ENCODE assay signal across 27 cellular contexts in genomic region chr7:13963925-13964324, GRCh38.
"Had no signal": no experiment of that assay in that cellular context is flagged by ENCODE, and none has a peak within 500 bp of the region (broad histone marks: within the 10 kb centered on the region; RNA-seq: fewer than 3 reads in every experiment).

No MANE protein-coding gene starts in this region.

- H3K27me3 Mint-ChIP-seq: dendritic cell treated with granulocyte-macrophage colony-stimulating factor and Interleukin-4, amounts not matched to agents 40 ng/mL and 50 ng/mL, for 4 days; naive thymus-derived CD4-positive, alpha-beta T cell; progenitor cell of endocrine pancreas; stimulated activated naive B cell treated with anti-CD40 and anti-IgM and Interleukin-4, amounts not matched to agents 10 μg/mL and 1 μg/mL and 100 μg/mL, for 72 hours; stimulated activated naive CD8-positive, alpha-beta T cell treated with anti-CD3 and anti-CD28 coated beads, Interleukin-15, Interleukin-2, amounts not matched to agents 100 ng/mL and 50 ng/mL, for 24 hours had no signal

- H3K27me3 ChIP-seq: gastrocnemius medialis, left lung, neural progenitor cell, right lobe of liver, tibial nerve, upper lobe of right lung, vagina had no signal

- H3K4me3 Mint-ChIP-seq: dendritic cell treated with granulocyte-macrophage colony-stimulating factor and Interleukin-4, amounts not matched to agents 40 ng/mL and 50 ng/mL, for 4 days; endodermal cell; mesothelial cell of epicardium; naive thymus-derived CD4-positive, alpha-beta T cell; nephron; neural progenitor cell; stimulated activated naive B cell treated with anti-CD40 and anti-IgM and Interleukin-4, amounts not matched to agents 10 μg/mL and 1 μg/mL and 100 μg/mL, for 72 hours; stimulated activated naive CD8-positive, alpha-beta T cell treated with anti-CD3 and anti-CD28 coated beads, Interleukin-15, Interleukin-2, amounts not matched to agents 100 ng/mL and 50 ng/mL, for 24 hours had no signal

- H3K4me1 ChIP-seq: gastrocnemius medialis, left lung, neural progenitor cell, parathyroid adenoma, right lobe of liver, tibial nerve, upper lobe of right lung, vagina had no signal

- H3K9me3 Mint-ChIP-seq: dendritic cell treated with granulocyte-macrophage colony-stimulating factor and Interleukin-4, amounts not matched to agents 40 ng/mL and 50 ng/mL, for 4 days; endodermal cell; mesothelial cell of epicardium; naive thymus-derived CD4-positive, alpha-beta T cell; nephron; neural progenitor cell; stimulated activated naive CD8-positive, alpha-beta T cell treated with anti-CD3 and anti-CD28 coated beads, Interleukin-15, Interleukin-2, amounts not matched to agents 100 ng/mL and 50 ng/mL, for 24 hours had no signal

- H3K27ac Mint-ChIP-seq: dendritic cell treated with granulocyte-macrophage colony-stimulating factor and Interleukin-4, amounts not matched to agents 40 ng/mL and 50 ng/mL, for 4 days; endodermal cell; mesothelial cell of epicardium; naive thymus-derived CD4-positive, alpha-beta T cell; nephron; neural progenitor cell; progenitor cell of endocrine pancreas; stimulated activated naive B cell treated with anti-CD40 and anti-IgM and Interleukin-4, amounts not matched to agents 10 μg/mL and 1 μg/mL and 100 μg/mL, for 72 hours; stimulated activated naive CD8-positive, alpha-beta T cell treated with anti-CD3 and anti-CD28 coated beads, Interleukin-15, Interleukin-2, amounts not matched to agents 100 ng/mL and 50 ng/mL, for 24 hours had no signal

- H3K36me3 ChIP-seq: gastrocnemius medialis, left lung, neural progenitor cell, right lobe of liver, thoracic aorta, tibial nerve, upper lobe of right lung, vagina had no signal

- H3K4me2 ChIP-seq: neural progenitor cell had no signal

- H3K9ac ChIP-seq: neural progenitor cell, parathyroid adenoma had no signal

- H3K4me3 ChIP-seq: gastrocnemius medialis, left lung, neural progenitor cell, right lobe of liver, thoracic aorta, tibial nerve, upper lobe of right lung, vagina had no signal

- H3K79me2 ChIP-seq: parathyroid adenoma had no signal

- ATAC-seq: esophagus mucosa; gastrocnemius medialis; left cardiac atrium; left lung; naive thymus-derived CD4-positive, alpha-beta T cell; right lobe of liver; stimulated activated naive B cell treated with anti-CD40 and anti-IgM and Interleukin-4, amounts not matched to agents 10 μg/mL and 1 μg/mL and 100 μg/mL, for 72 hours; upper lobe of right lung had no signal

- H2AFZ ChIP-seq: neural progenitor cell, parathyroid adenoma had no signal

- DNase-seq: effector CD8-positive, alpha-beta T cell; endodermal cell; foreskin fibroblast; gastrocnemius medialis; head of caudate nucleus; left cardiac atrium; left lung; mesenchymal stem cell; naive thymus-derived CD4-positive, alpha-beta T cell; right lobe of liver; small intestine; stimulated activated CD4-positive, alpha-beta T cell treated with anti-CD3 and anti-CD28 coated beads, Interleukin-15, amount 100 ng/mL, for 24 hours; stimulated activated CD4-positive, alpha-beta T cell treated with anti-CD3 and anti-CD28 coated beads, Interleukin-2, amount 100 ng/mL, for 48 hours; stimulated activated naive B cell treated with anti-CD40 and anti-IgM and Interleukin-4, amounts not matched to agents 10 μg/mL and 1 μg/mL and 100 μg/mL, for 72 hours; upper lobe of right lung had no signal

- H3K27ac ChIP-seq: epithelial cell of prostate, gastrocnemius medialis, left lung, neural progenitor cell, parathyroid adenoma, right lobe of liver, thoracic aorta, tibial nerve, upper lobe of right lung, vagina had no signal

- H3K9me3 ChIP-seq: gastrocnemius medialis, left lung, right lobe of liver, thoracic aorta, tibial nerve, upper lobe of right lung, vagina had no signal

- H3K36me3 Mint-ChIP-seq: mesothelial cell of epicardium; naive thymus-derived CD4-positive, alpha-beta T cell; stimulated activated naive B cell treated with anti-CD40 and anti-IgM and Interleukin-4, amounts not matched to agents 10 μg/mL and 1 μg/mL and 100 μg/mL, for 72 hours had no signal

- H3K4me1 Mint-ChIP-seq: mesothelial cell of epicardium; naive thymus-derived CD4-positive, alpha-beta T cell; nephron; neural progenitor cell; stimulated activated naive B cell treated with anti-CD40 and anti-IgM and Interleukin-4, amounts not matched to agents 10 μg/mL and 1 μg/mL and 100 μg/mL, for 72 hours had no signal
